Comparison of ENCODE assay signal across 8 cellular contexts in the genomic region with DNA sequence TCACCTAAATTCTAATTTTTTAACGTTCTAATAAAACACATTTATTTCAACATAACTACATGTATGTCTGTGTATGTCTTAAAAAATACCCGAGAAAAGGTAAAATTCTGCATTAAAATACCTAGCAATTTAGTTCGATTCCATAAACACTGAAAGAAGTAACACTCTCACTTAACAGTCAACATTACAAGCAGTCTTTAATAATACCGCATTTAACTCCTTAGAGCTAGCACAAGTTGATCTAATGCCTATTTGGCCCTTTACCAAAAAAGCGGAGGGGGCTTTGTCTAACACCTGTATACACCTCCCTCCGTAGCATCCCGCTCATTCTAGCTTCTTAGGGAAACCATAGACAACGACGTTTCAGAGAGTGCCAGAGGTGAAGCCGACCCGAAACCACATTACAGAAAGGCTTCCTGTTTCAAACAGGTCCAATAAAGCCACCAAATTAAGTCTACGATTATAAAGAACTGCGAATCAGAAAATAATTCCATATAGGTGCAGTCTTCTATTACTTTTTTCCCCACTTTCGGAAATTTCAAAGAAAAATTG. TPM values are rescaled to one million over a fixed set of nuclear protein-coding genes. Genes with fewer than 3 reads are reported as not detected.
DNase-seq lines count a peak whose midpoint lies in the region; TF ChIP-seq lines count a peak whose summit lies in the region.

No MANE protein-coding gene starts in this region.

- CTCF ChIA-PET in activated CD4-positive, alpha-beta T cell treated with anti-CD3 and anti-CD28 coated beads, Interleukin-2, amount 10 ng/mL, durations not matched to agents 7 days and 5 days (lab: Charles Lee), result no interaction called here

- H3K9me3 Mint-ChIP-seq in activated CD4-positive, alpha-beta T cell treated with anti-CD3 and anti-CD28 coated beads, Interleukin-2, amount 10 ng/mL, durations not matched to agents 7 days and 5 days, result no peaks in the 10 kb centered on the region

- H3K4me3 ChIP-seq in GM23248 (peak overlapping the region; percentile 93), fibroblast of villous mesenchyme (ENCODE audit: low read depth, low read length) (peak overlapping the region; percentile 84)

- POLR2A ChIA-PET in activated CD4-positive, alpha-beta T cell treated with anti-CD3 and anti-CD28 coated beads, Interleukin-2, amount 10 ng/mL, durations not matched to agents 7 days and 5 days (lab: Charles Lee), result interaction anchor here (0.9 kb wide), 1 partner anchor 72 kb away, joined by 3 read pairs; no protein-coding TSS in a partner anchor

- H3K27ac Mint-ChIP-seq in activated CD4-positive, alpha-beta T cell treated with anti-CD3 and anti-CD28 coated beads, Interleukin-2, amount 10 ng/mL, durations not matched to agents 7 days and 5 days, result peak overlapping the region; percentile 98

- no peaks in the 10 kb centered on the region for H3K27me3 ChIP-seq in GM23248 (replicated peaks; ENCODE audit: insufficient read depth)

- H3K27ac ChIP-seq in GM23248, result peak overlapping the region; percentile 100

- DNase-seq in A172 (ENCODE audit: low spot score) (peak; percentile 25), GM23248 (no peak), fibroblast of villous mesenchyme (ENCODE audit: low read depth) (no peak), pons (ENCODE audit: low spot score) (peak; percentile 46), dedifferentiated amniotic fluid mesenchymal stem cell (ENCODE audit: extremely low spot score) (no peak)
- peak; percentile 41 for DNase-seq in activated CD4-positive, alpha-beta T cell treated with anti-CD3 and anti-CD28 coated beads, Interleukin-2, amount 10 ng/mL, durations not matched to agents 7 days and 5 days
- DNase-seq in activated CD4-positive, CD25-positive, alpha-beta regulatory T cell (lab: John Stamatoyannopoulos, UW), result no peak
- DNase-seq in stimulated activated CD4-positive, alpha-beta T cell treated with anti-CD3 and anti-CD28 coated beads, Interleukin-4, amount 100 ng/mL, for 4 hours, result no peak

- peak overlapping the region; percentile 92 for H3K4me2 ChIP-seq in GM23248 (ENCODE audit: unreplicated experiment)

- peaks cover 54% of the 10 kb centered on the region for H3K79me2 ChIP-seq in GM23248 (ENCODE audit: insufficient read depth)

- H3K4me1 ChIP-seq in GM23248 (ENCODE audit: insufficient read depth), result peaks cover 42% of the 10 kb centered on the region

- no peak for TF ChIP-seq CTCF in fibroblast of villous mesenchyme (IDR thresholded peaks at IDR 0.05; ENCODE audit: insufficient read depth, low read depth, low read length)

- H2AFZ ChIP-seq in GM23248, result peak overlapping the region; percentile 70

- H3K9me3 ChIP-seq in GM23248 (ENCODE audit: low read depth), result no peaks in the 10 kb centered on the region

- H3K9ac ChIP-seq in GM23248, result peak overlapping the region; percentile 100

- 0 out of 2 replicates have a peak, but pooled peaks cover 3% of the 10 kb centered on the region for H4K20me1 ChIP-seq in GM23248 (ENCODE audit: insufficient read depth)

- H3K27me3 Mint-ChIP-seq in activated CD4-positive, alpha-beta T cell treated with anti-CD3 and anti-CD28 coated beads, Interleukin-2, amount 10 ng/mL, durations not matched to agents 7 days and 5 days, result no peaks in the 10 kb centered on the region

- peaks cover 28% of the 10 kb centered on the region for H3K4me1 Mint-ChIP-seq in activated CD4-positive, alpha-beta T cell treated with anti-CD3 and anti-CD28 coated beads, Interleukin-2, amount 10 ng/mL, durations not matched to agents 7 days and 5 days

- no peaks in the 10 kb centered on the region for H3K9me2 ChIP-seq in GM23248 (ENCODE audit: insufficient read depth)

- in situ Hi-C loops in GM23248 (cut with MboI), result no loop called here

- H3K36me3 ChIP-seq in GM23248 (ENCODE audit: low read depth), result no peaks in the 10 kb centered on the region

- H3F3A ChIP-seq in GM23248 (ENCODE audit: insufficient read depth), result peaks cover 16% of the 10 kb centered on the region

- H3K4me3 Mint-ChIP-seq in activated CD4-positive, alpha-beta T cell treated with anti-CD3 and anti-CD28 coated beads, Interleukin-2, amount 10 ng/mL, durations not matched to agents 7 days and 5 days, result peak overlapping the region; percentile 90

- H3K36me3 Mint-ChIP-seq in activated CD4-positive, alpha-beta T cell treated with anti-CD3 and anti-CD28 coated beads, Interleukin-2, amount 10 ng/mL, durations not matched to agents 7 days and 5 days (ENCODE audit: low read depth), result no peaks in the 10 kb centered on the region

- WGBS in GM23248 (ENCODE audit: low coverage in 1 of 2, low lambda C conversion rate in 2 of 2, missing lambda C conversion rate in 2 of 2), 2 experiments, result 4 to 6% methylated on average over 14 of the region's 14 CpGs

RNA-seq across cellular contexts. Expression of a gene that starts 1.2 kb away (rescaled TPM):
- 73.5 and 91.3 TPM in 2 replicates for total RNA-seq in A172 (2014; rRNA removed; shearing (Covaris generic))
- 77.1 and 82.4 TPM in 2 replicates for total RNA-seq in GM23248 (2014; rRNA removed; shearing (Covaris generic))
- polyA plus RNA-seq in GM23248 (2016; fragmentation: Nextera tagmentation; extraction: Ambion mirVana), result 66.3 and 72.8 TPM in 2 replicates
- total RNA-seq in activated CD4-positive, alpha-beta T cell treated with anti-CD3 and anti-CD28 coated beads, Interleukin-2, amount 10 ng/mL, durations not matched to agents 7 days and 5 days, result 10 to 100 TPM; 20.9 to 24.9 TPM
- 60.6 and 106 TPM in 2 replicates for total RNA-seq in fibroblast of villous mesenchyme

RNA-seq across cellular contexts. Expression of a gene that starts 47.3 kb away (rescaled TPM):
- total RNA-seq in A172 (2014; rRNA removed; shearing (Covaris generic)), result 7.0 and 9.2 TPM in 2 replicates
- total RNA-seq in GM23248 (2014; rRNA removed; shearing (Covaris generic)), result 0.22 and 0.25 TPM in 2 replicates
- 0.63 and 0.79 TPM in 2 replicates for polyA plus RNA-seq in GM23248 (2016; fragmentation: Nextera tagmentation; extraction: Ambion mirVana)
- total RNA-seq in activated CD4-positive, alpha-beta T cell treated with anti-CD3 and anti-CD28 coated beads, Interleukin-2, amount 10 ng/mL, durations not matched to agents 7 days and 5 days, result under 1 TPM in 1 of 2 experiments, not detected in 1; 0.17 TPM
- total RNA-seq in fibroblast of villous mesenchyme, result 0.97 and 4.3 TPM in 2 replicates

Comparison
In these comparisons a context has a peak if more than half of its experiments do, and no peak if none do; other contexts are left out.
1. DNase-seq: peak in A172 (single experiment), activated CD4-positive, alpha-beta T cell treated with anti-CD3 and anti-CD28 coated beads, Interleukin-2, amount 10 ng/mL, durations not matched to agents 7 days and 5 days (single experiment) and pons (single experiment); none in GM23248 (single experiment), fibroblast of villous mesenchyme (single experiment), activated CD4-positive, CD25-positive, alpha-beta regulatory T cell (0 of 4), stimulated activated CD4-positive, alpha-beta T cell treated with anti-CD3 and anti-CD28 coated beads, Interleukin-4, amount 100 ng/mL, for 4 hours (0 of 2) and dedifferentiated amniotic fluid mesenchymal stem cell (single experiment).